ENCODE assay signal across 8 cellular contexts in genomic region chr20:38658879-38659612, GRCh38.
A peak's percentile ranks its signal among the peaks of the same experiment; 100 is the strongest.
DNase-seq lines count a peak whose midpoint lies in the region; ATAC-seq, FAIRE-seq and TF ChIP-seq lines count a peak whose summit lies in the region.

No MANE protein-coding gene starts in this region.

- FAIRE-seq in GM19239 (lab: Jason Lieb, UNC), result no peak

- TF ChIP-seq CTCF in AG10803 (conservative IDR thresholded peaks at IDR 0.05; ENCODE audit: low read length), result peak; percentile 54

- no peak overlapping the region for H3K4me3 ChIP-seq in AG10803 (ENCODE audit: low read length)

- ATAC-seq in GM21423 (IDR thresholded peaks at IDR 0.05; ENCODE audit: unreplicated experiment), result no peak

- DNase-seq in AG10803 (ENCODE audit: low read depth), result no peak
- peak; percentile 41 for DNase-seq in GM19239 (ENCODE audit: insufficient read length, low spot score)
- DNase-seq in NCI-H69 (lab: John Stamatoyannopoulos, UW), result peak; percentile 52
- DNase-seq in activated naive CD4-positive, alpha-beta T cell treated with anti-CD3 and anti-CD28 coated beads, Interleukin-2, amount 50 U/mL, for 16 hours, result peak; percentile 39
- peak; percentile 32 for DNase-seq in hepatic stellate cell (ENCODE audit: low spot score)
- peak; percentile 38 for DNase-seq in stimulated activated CD4-positive, alpha-beta T cell treated with anti-CD3 and anti-CD28 coated beads, Interleukin-4, amount 100 ng/mL, for 1 hour
- no peak for DNase-seq in NCI-H226

Comparison
In these comparisons a context has a peak if more than half of its experiments do, and no peak if none do; other contexts are left out.
1. DNase-seq: peak in GM19239 (single experiment), NCI-H69 (single experiment), activated naive CD4-positive, alpha-beta T cell treated with anti-CD3 and anti-CD28 coated beads, Interleukin-2, amount 50 U/mL, for 16 hours (single experiment), hepatic stellate cell (single experiment) and stimulated activated CD4-positive, alpha-beta T cell treated with anti-CD3 and anti-CD28 coated beads, Interleukin-4, amount 100 ng/mL, for 1 hour (single experiment); none in AG10803 (single experiment) and NCI-H226 (single experiment).